8 cellular contexts compared by ENCODE assay signal in the genomic region with DNA sequence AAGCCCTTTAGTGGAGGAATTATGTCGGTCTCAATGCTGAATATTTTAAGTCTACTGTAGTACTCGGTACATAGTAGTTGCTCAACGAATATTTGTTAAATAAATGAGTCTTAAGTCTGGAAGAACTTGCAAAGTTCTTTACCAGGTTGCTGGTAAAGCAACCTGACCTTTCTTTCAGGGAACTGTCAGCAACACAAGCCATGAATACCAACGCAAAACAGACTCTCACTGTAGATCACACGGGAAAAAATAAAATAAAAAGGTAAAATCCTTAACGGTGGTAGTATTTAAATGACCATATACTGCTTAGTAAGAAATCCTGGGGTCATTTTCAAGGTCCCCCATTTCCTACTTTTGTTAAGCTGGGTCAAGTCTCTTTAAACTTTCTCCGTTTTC. TPM values are rescaled to one million over a fixed set of nuclear protein-coding genes. Genes with fewer than 3 reads are reported as not detected.
DNase-seq lines count a peak whose midpoint lies in the region; ATAC-seq, FAIRE-seq and TF ChIP-seq lines count a peak whose summit lies in the region.

No MANE protein-coding gene starts in this region.

- H3K4me3 Mint-ChIP-seq in CD4-positive, alpha-beta memory T cell: peak overlapping the region; percentile 94 to 98 (median 96)
- H3K4me3 Mint-ChIP-seq in T-helper 17 cell: peak overlapping the region; percentile 99

- peak overlapping the region; percentile 89 for H3K9ac ChIP-seq in HCT116 (ENCODE audit: low read length)

- peaks cover 0 to 10% of the 10 kb centered on the region in 2 donors for H3K36me3 Mint-ChIP-seq in CD4-positive, alpha-beta memory T cell
- peaks cover 5% of the 10 kb centered on the region for H3K36me3 Mint-ChIP-seq in T-helper 17 cell (ENCODE audit: low read depth)

- H4K20me1 ChIP-seq in HCT116 (ENCODE audit: insufficient read depth): no peaks in the 10 kb centered on the region

- H3K27ac ChIP-seq in CD4-positive, alpha-beta memory T cell (ENCODE audit: low read depth, low read length): peak overlapping the region; percentile 62
- H3K27ac ChIP-seq in HCT116 (ENCODE audit: low read depth, low read length) (no peak overlapping the region), right atrium auricular region (peak overlapping the region; percentile 65 to 82)

- intact Hi-C loops in CD4-positive, alpha-beta memory T cell (cut with micrococcal nuclease): loop anchor here (1.0 to 5.0 kb wide), 9 partner anchors 103 to 938 kb away; partner anchors contain the start of genes AP4S1, DTD2, HEATR5A and HECTD1
- intact Hi-C loops in HCT116 (cut with micrococcal nuclease): no loop called here

- TSS peak; percentile 60 for BruUV-seq in HCT116 (replicated peaks; lab: Mats Ljungman, UMichigan)

- peaks cover 0 to 4% (median 0%) of the 10 kb centered on the region in 8 donors for H3K9me3 Mint-ChIP-seq in CD4-positive, alpha-beta memory T cell

- no peak for TF ChIP-seq POLR2A in HCT116 (IDR thresholded peaks at IDR 0.05; ENCODE audit: borderline replicate concordance, extremely low read depth, insufficient read depth, insufficient read length)

- TF ChIP-seq RAD21 in HCT116 (IDR thresholded peaks at IDR 0.05; ENCODE audit: low read depth): no peak

- CTCF ChIA-PET in CD4-positive, alpha-beta memory T cell (lab: Charles Lee; ENCODE audit: partially characterized antibody): interaction anchor here (0.5 kb wide), 1 partner anchor 1172 kb away, joined by 3 read pairs; no protein-coding TSS in a partner anchor
- CTCF ChIA-PET in HCT116 (lab: Charles Lee): no interaction called here

- no peak for DNase-seq in CD4-positive, alpha-beta memory T cell
- peak; percentile 1 for DNase-seq in HCT116 (ENCODE audit: low read depth, low spot score)
- DNase-seq in T-helper 17 cell: no peak
- no peak for DNase-seq in right atrium auricular region (ENCODE audit: low spot score)
- DNase-seq in stimulated activated naive CD8-positive, alpha-beta T cell treated with anti-CD3 and anti-CD28 coated beads, Interleukin-15, Interleukin-2, amounts not matched to agents 100 U/mL and 50 U/mL, for 24 hours: no peak
- no peak for DNase-seq in SIG-M5 (lab: John Stamatoyannopoulos, UW)
- no peak for DNase-seq in EL
- DNase-seq in RCC 7860 (ENCODE audit: low spot score): no peak

- H3K27me3 Mint-ChIP-seq in CD4-positive, alpha-beta memory T cell: peaks cover 9 to 24% of the 10 kb centered on the region in 2 donors
- H3K27me3 Mint-ChIP-seq in T-helper 17 cell: peaks cover 29% of the 10 kb centered on the region

- TF ChIP-seq CTCF in HCT116 (IDR thresholded peaks at IDR 0.05 in 2 of 3, conservative IDR thresholded peaks at IDR 0.05 in 1 of 3; ENCODE audit: borderline replicate concordance in 1 of 3, insufficient read depth in 1 of 3, low read depth in 2 of 3, low read length in 2 of 3): no peak
- TF ChIP-seq CTCF in right atrium auricular region (IDR thresholded peaks at IDR 0.05): no peak

- peak overlapping the region; percentile 94 for H3K4me3 ChIP-seq in CD4-positive, alpha-beta memory T cell (ENCODE audit: low read length in 2 of 2)
- peak overlapping the region; percentile 81 to 86 for H3K4me3 ChIP-seq in HCT116 (replicated peaks in 1 of 2; ENCODE audit: low read depth in 1 of 2, low read length in 2 of 2)
- peak overlapping the region; percentile 63 to 89 for H3K4me3 ChIP-seq in right atrium auricular region

- H2AFZ ChIP-seq in HCT116 (ENCODE audit: low read depth, low read length, poor library complexity, severe bottlenecking): peak overlapping the region; percentile 56

- no peaks in the 10 kb centered on the region for H3K27me3 ChIP-seq in CD4-positive, alpha-beta memory T cell (ENCODE audit: insufficient read depth, low read length)
- no peaks in the 10 kb centered on the region for H3K27me3 ChIP-seq in HCT116 (ENCODE audit: insufficient read depth, low read length)
- H3K27me3 ChIP-seq in right atrium auricular region: no peaks in the 10 kb centered on the region

- H3K79me2 ChIP-seq in HCT116 (ENCODE audit: insufficient read depth, low read length): peaks cover 2% of the 10 kb centered on the region; the same call in 1 of the 2 replicates

- ATAC-seq in HCT116 (peak; percentile 5; the same call in 1 of the 2 replicates), T-helper 17 cell (no peak)
- ATAC-seq in stimulated activated naive CD8-positive, alpha-beta T cell treated with anti-CD3 and anti-CD28 coated beads, Interleukin-15, Interleukin-2, amounts not matched to agents 100 U/mL and 50 U/mL, for 24 hours: peak; percentile 2

- peak overlapping the region; percentile 87 for H3K4me2 ChIP-seq in HCT116 (ENCODE audit: low read length)

- H3K9me3 ChIP-seq in CD4-positive, alpha-beta memory T cell (ENCODE audit: control insufficient read depth in 1 of 2, low read length in 2 of 2): no peaks in the 10 kb centered on the region
- no peaks in the 10 kb centered on the region for H3K9me3 ChIP-seq in HCT116 (ENCODE audit: control insufficient read depth in 1 of 2, insufficient read depth in 1 of 2, low read depth in 1 of 2, low read length in 2 of 2)
- H3K9me3 ChIP-seq in T-helper 17 cell (ENCODE audit: control insufficient read depth, low read length, poor library complexity, severe bottlenecking): no peaks in the 10 kb centered on the region
- H3K9me3 ChIP-seq in right atrium auricular region: no peaks in the 10 kb centered on the region

- H3K9me2 ChIP-seq in HCT116 (ENCODE audit: insufficient read depth): no peaks in the 10 kb centered on the region

- no peaks in the 10 kb centered on the region for H3K36me3 ChIP-seq in CD4-positive, alpha-beta memory T cell (ENCODE audit: insufficient read depth, low read length)
- H3K36me3 ChIP-seq in HCT116 (ENCODE audit: control insufficient read depth in 1 of 2, insufficient read depth in 2 of 2, low read length in 2 of 2) (no peaks in the 10 kb centered on the region), right atrium auricular region (no peaks in the 10 kb centered on the region)

- POLR2A ChIA-PET in CD4-positive, alpha-beta memory T cell (lab: Charles Lee; ENCODE audit: partially characterized antibody): interaction anchor here (0.8 to 1.5 kb wide), 4 partner anchors 10 to 534 kb away, joined by 3 to 8 read pairs (median 4); partner anchors contain the start of genes HEATR5A and STRN3
- POLR2A ChIA-PET in HCT116 (lab: Charles Lee): no interaction called here

- RAD21 ChIA-PET in HCT116 (lab: Charles Lee; ENCODE audit: low non-redundant PET in 1 of 2, low total read pairs in 2 of 2, uncharacterized antibody in 2 of 2, unreplicated experiment in 2 of 2): no interaction called here

- H3K4me1 Mint-ChIP-seq in CD4-positive, alpha-beta memory T cell: peaks cover 16 to 27% (median 21%) of the 10 kb centered on the region in 4 donors
- H3K4me1 Mint-ChIP-seq in T-helper 17 cell: peaks cover 18% of the 10 kb centered on the region

- H3K27ac Mint-ChIP-seq in CD4-positive, alpha-beta memory T cell: peak overlapping the region; percentile 94 to 99 (median 98)
- peak overlapping the region; percentile 100 for H3K27ac Mint-ChIP-seq in T-helper 17 cell

- peaks cover 17% of the 10 kb centered on the region for H3K4me1 ChIP-seq in CD4-positive, alpha-beta memory T cell (ENCODE audit: insufficient read depth, low read length)
- peaks cover 4 to 10% of the 10 kb centered on the region in 2 experiments; a peak in 3 of 4 replicates for H3K4me1 ChIP-seq in HCT116 (ENCODE audit: control insufficient read depth in 1 of 2, insufficient read depth in 2 of 2, low read length in 2 of 2)
- H3K4me1 ChIP-seq in right atrium auricular region: peaks cover 0 to 20% of the 10 kb centered on the region in 2 donors

- FAIRE-seq in RCC 7860 (lab: Jason Lieb, UNC): no peak

TF ChIP-seq in HCT116, 20 proteins besides CTCF, POLR2A, EP300 and RAD21 (continues in another document):
- no peak for TF ChIP-seq CEBPB (IDR thresholded peaks at IDR 0.05; ENCODE audit: low read depth)
- TF ChIP-seq SRF (IDR thresholded peaks at IDR 0.05; ENCODE audit: low read depth): no peak
- TF ChIP-seq TCF7L2 (IDR thresholded peaks at IDR 0.05; ENCODE audit: borderline replicate concordance, extremely low read depth, insufficient read depth, insufficient read length): no peak
- no peak for TF ChIP-seq SP1 (IDR thresholded peaks at IDR 0.05; ENCODE audit: low read depth)
- no peak for TF ChIP-seq EZH2phosphoT487 (IDR thresholded peaks at IDR 0.05; ENCODE audit: borderline replicate concordance)
- no peak for TF ChIP-seq POLR2AphosphoS5 (IDR thresholded peaks at IDR 0.05; ENCODE audit: low read depth, low read length)
- TF ChIP-seq ATF3 (IDR thresholded peaks at IDR 0.05): no peak
- no peak for TF ChIP-seq YY1 (IDR thresholded peaks at IDR 0.05; ENCODE audit: extremely low read depth, insufficient replicate concordance, low read depth, low read length)
- TF ChIP-seq ZBTB33 (IDR thresholded peaks at IDR 0.05; ENCODE audit: extremely low read depth, insufficient replicate concordance, low read length): no peak

RNA-seq across cellular contexts. Expression of gene NUBPL, which starts 0.4 kb away (rescaled TPM):
- 1 to 10 TPM; 7.4 to 7.5 TPM for total RNA-seq in CD4-positive, alpha-beta memory T cell
- 10 to 100 TPM in 1 of 2 donors, 1 to 10 TPM in 1; 7.2 to 10.1 TPM for polyA plus RNA-seq in CD4-positive, alpha-beta memory T cell
- total RNA-seq in HCT116 (2021; ENCODE audit: unreplicated experiment) (11.3 TPM), T-helper 17 cell (10 to 100 TPM in 1 of 2 donors, 1 to 10 TPM in 1; 9.9 to 10.4 TPM), right atrium auricular region (10 to 100 TPM; 10.7 to 17.8 TPM)
- 2.9 and 4.2 TPM in 2 replicates for polyA plus RNA-seq in HCT116 (2012)
